In genomic region chr1:44811714-44812151, GRCh38 we compare ENCODE assay signal across 9 cellular contexts. TPM values are rescaled to one million over a fixed set of nuclear protein-coding genes. Genes with fewer than 3 reads are reported as not detected.
A peak's percentile ranks its signal among the peaks of the same experiment; 100 is the strongest.
DNase-seq lines count a peak whose midpoint lies in the region; ATAC-seq, FAIRE-seq and TF ChIP-seq lines count a peak whose summit lies in the region.
"Had no signal": no experiment of that assay in that cellular context is flagged by ENCODE, and none has a peak within 500 bp of the region (broad histone marks: within the 10 kb centered on the region; RNA-seq: fewer than 3 reads in every experiment).

No MANE protein-coding gene starts in this region.

- DNase-seq in activated CD4-positive, alpha-beta T cell treated with anti-CD3 and anti-CD28 coated beads, Interleukin-2, amount 10 ng/mL, durations not matched to agents 7 days and 5 days = no peak
- no peak for DNase-seq in activated CD4-positive, alpha-beta T cell treated with anti-CD3 and anti-CD28 coated beads for 1 hour
- DNase-seq in adrenal gland (peak in 6 of 7 donors; percentile 67 to 82 (median 77)), kidney (peak; percentile 73)

- H3K4me3 Mint-ChIP-seq in activated CD4-positive, alpha-beta T cell treated with anti-CD3 and anti-CD28 coated beads, Interleukin-2, amount 10 ng/mL, durations not matched to agents 7 days and 5 days = peak overlapping the region; percentile 28

- H3K4me1 ChIP-seq in adrenal gland (replicated peaks in 1 of 2) (peaks cover 55 to 67% of the 10 kb centered on the region in 2 donors), kidney (ENCODE audit: control insufficient read depth in 1 of 2, insufficient read depth in 1 of 2, low read depth in 1 of 2, low read length in 2 of 2) (peaks cover 37 to 45% of the 10 kb centered on the region in 2 donors), thymus (ENCODE audit: control insufficient read depth, insufficient read depth, low read length) (peaks cover 52% of the 10 kb centered on the region)

- ATAC-seq in GM21825 (IDR thresholded peaks at IDR 0.05; ENCODE audit: unreplicated experiment) = no peak
- no peak for ATAC-seq in HG03095 (IDR thresholded peaks at IDR 0.05; ENCODE audit: unreplicated experiment)
- no peak for ATAC-seq in HG02840 (IDR thresholded peaks at IDR 0.05; ENCODE audit: low FRiP score, unreplicated experiment)

- no peak for TF ChIP-seq POLR2A in adrenal gland (IDR thresholded peaks at IDR 0.05)

- peak overlapping the region in 4 of 5 donors; percentile 96 to 100 (median 99) for H3K27ac ChIP-seq in adrenal gland
- H3K27ac ChIP-seq in kidney (ENCODE audit: low read depth in 2 of 2, low read length in 2 of 2) = no peak overlapping the region
- H3K27ac ChIP-seq in thymus (ENCODE audit: low read depth) = peak overlapping the region; percentile 8
- H3K27ac ChIP-seq: C4-2B had no signal

- H3K36me3 ChIP-seq in adrenal gland (replicated peaks in 1 of 2) (peaks cover 0 to 6% of the 10 kb centered on the region in 2 donors), kidney (ENCODE audit: control insufficient read depth in 1 of 2, insufficient read depth in 2 of 2, low read length in 2 of 2) (peaks cover 0 to 2% of the 10 kb centered on the region in 2 donors), thymus (ENCODE audit: control insufficient read depth, insufficient read depth) (no peaks in the 10 kb centered on the region)

- no peaks in the 10 kb centered on the region for H3K27me3 Mint-ChIP-seq in activated CD4-positive, alpha-beta T cell treated with anti-CD3 and anti-CD28 coated beads, Interleukin-2, amount 10 ng/mL, durations not matched to agents 7 days and 5 days

- POLR2A ChIA-PET in activated CD4-positive, alpha-beta T cell treated with anti-CD3 and anti-CD28 coated beads, Interleukin-2, amount 10 ng/mL, durations not matched to agents 7 days and 5 days (lab: Charles Lee) = no interaction called here

- no peak for FAIRE-seq in kidney (lab: Jason Lieb, UNC)

- H3K9ac ChIP-seq in kidney (ENCODE audit: low read length in 2 of 2) = no peak overlapping the region

- WGBS in adrenal gland, 4 donors = 39 to 48% (median 42%) methylated on average over 3 of the region's 3 CpGs
- 85% methylated on average over 3 of the region's 3 CpGs for WGBS in thymus

- H3K9me3 Mint-ChIP-seq in activated CD4-positive, alpha-beta T cell treated with anti-CD3 and anti-CD28 coated beads, Interleukin-2, amount 10 ng/mL, durations not matched to agents 7 days and 5 days = no peaks in the 10 kb centered on the region

- H3K36me3 Mint-ChIP-seq in activated CD4-positive, alpha-beta T cell treated with anti-CD3 and anti-CD28 coated beads, Interleukin-2, amount 10 ng/mL, durations not matched to agents 7 days and 5 days (ENCODE audit: low read depth) = peaks cover 47% of the 10 kb centered on the region

- peak overlapping the region; percentile 100 for H3K27ac Mint-ChIP-seq in activated CD4-positive, alpha-beta T cell treated with anti-CD3 and anti-CD28 coated beads, Interleukin-2, amount 10 ng/mL, durations not matched to agents 7 days and 5 days

- H3K4me3 ChIP-seq in adrenal gland (no peak overlapping the region), kidney (ENCODE audit: low read length in 2 of 2) (no peak overlapping the region), thymus (ENCODE audit: low read length) (no peak overlapping the region)

- CTCF ChIA-PET in activated CD4-positive, alpha-beta T cell treated with anti-CD3 and anti-CD28 coated beads, Interleukin-2, amount 10 ng/mL, durations not matched to agents 7 days and 5 days (lab: Charles Lee) = interaction anchor here (1.0 to 1.4 kb wide), 3 partner anchors 9 to 18 kb away, joined by 3 to 4 read pairs (median 3); partner anchors contain the start of gene PLK3

- intact Hi-C loops in adrenal gland (cut with DNase I) (no loop called here), kidney (cut with DNase I) (no loop called here)

- no peak for TF ChIP-seq CTCF in adrenal gland (IDR thresholded peaks at IDR 0.05)
- no peak for TF ChIP-seq CTCF in kidney (IDR thresholded peaks at IDR 0.05; ENCODE audit: borderline replicate concordance, extremely low read depth, insufficient read depth)

- H3K9me3 ChIP-seq in adrenal gland (replicated peaks in 1 of 3) (no peaks in the 10 kb centered on the region), kidney (ENCODE audit: control insufficient read depth in 1 of 2, low read length in 2 of 2) (no peaks in the 10 kb centered on the region), thymus (ENCODE audit: control insufficient read depth) (no peaks in the 10 kb centered on the region)

- H3K27me3 ChIP-seq in adrenal gland = no peaks in the 10 kb centered on the region
- H3K27me3 ChIP-seq in thymus (ENCODE audit: control insufficient read depth, insufficient read depth) = no peaks in the 10 kb centered on the region

- H3K4me1 Mint-ChIP-seq in activated CD4-positive, alpha-beta T cell treated with anti-CD3 and anti-CD28 coated beads, Interleukin-2, amount 10 ng/mL, durations not matched to agents 7 days and 5 days = peaks cover 75% of the 10 kb centered on the region

RNA-seq across cellular contexts. Expression of gene BTBD19, which starts 3.4 kb away (rescaled TPM):
- 1 to 10 TPM; 6.0 to 7.7 TPM for total RNA-seq in activated CD4-positive, alpha-beta T cell treated with anti-CD3 and anti-CD28 coated beads, Interleukin-2, amount 10 ng/mL, durations not matched to agents 7 days and 5 days
- total RNA-seq in adrenal gland = 10 to 100 TPM in 7 of 8 donors, 1 to 10 TPM in 1; 8.6 to 46.3 (median 21.3) TPM
- polyA plus RNA-seq in adrenal gland = 10 to 100 TPM in 2 of 3 donors, 1 to 10 TPM in 1; 4.8 to 67.2 (median 26.5) TPM
- 16.5 TPM for total RNA-seq in kidney
- polyA plus RNA-seq in kidney (ENCODE audit: insufficient read depth, low read depth, low replicate concordance) = 3.2 TPM
- polyA plus RNA-seq in thymus = 3.8 TPM

RNA-seq across cellular contexts. Expression of gene DYNLT4, which starts 4.6 kb away (rescaled TPM):
- under 1 TPM; 0.47 to 0.83 TPM for total RNA-seq in activated CD4-positive, alpha-beta T cell treated with anti-CD3 and anti-CD28 coated beads, Interleukin-2, amount 10 ng/mL, durations not matched to agents 7 days and 5 days
- total RNA-seq in adrenal gland (1 to 10 TPM in 7 of 8 donors, not detected in 1; 1.1 to 9.4 (median 2.6) TPM), kidney (1.2 TPM)
- polyA plus RNA-seq in adrenal gland (10 to 100 TPM in 1 of 3 donors, 1 to 10 TPM in 1, not detected in 1; 3.0 to 10.3 TPM), kidney (ENCODE audit: insufficient read depth, low read depth, low replicate concordance) (not detected), thymus (0.09 TPM)

RNA-seq across cellular contexts. Expression of gene PLK3, which starts 11.6 kb away (rescaled TPM):
- 10 to 100 TPM; 54.3 to 57.5 TPM for total RNA-seq in activated CD4-positive, alpha-beta T cell treated with anti-CD3 and anti-CD28 coated beads, Interleukin-2, amount 10 ng/mL, durations not matched to agents 7 days and 5 days
- total RNA-seq in adrenal gland = 10 to 100 TPM; 11.2 to 37.5 (median 17.1) TPM
- 10 to 100 TPM in 2 of 3 donors, 1 to 10 TPM in 1; 4.9 to 51.8 (median 49.4) TPM for polyA plus RNA-seq in adrenal gland
- total RNA-seq in kidney = 24.3 TPM
- polyA plus RNA-seq in kidney (ENCODE audit: insufficient read depth, low read depth, low replicate concordance) = 4.4 TPM
- 32.9 TPM for polyA plus RNA-seq in thymus

RNA-seq across cellular contexts. Expression of gene BEST4, which starts 23.8 kb away (rescaled TPM):
- under 1 TPM; 0.42 to 0.55 TPM for total RNA-seq in activated CD4-positive, alpha-beta T cell treated with anti-CD3 and anti-CD28 coated beads, Interleukin-2, amount 10 ng/mL, durations not matched to agents 7 days and 5 days
- total RNA-seq in adrenal gland (1 to 10 TPM in 2 of 8 donors, under 1 TPM in 5, not detected in 1; 0.12 to 3.1 (median 0.68) TPM), kidney (0.50 TPM)
- polyA plus RNA-seq in adrenal gland (1 to 10 TPM in 2 of 3 donors, under 1 TPM in 1; 0.09 to 6.2 (median 5.3) TPM), kidney (ENCODE audit: insufficient read depth, low read depth, low replicate concordance) (0.37 TPM), thymus (1.3 TPM)

RNA-seq across cellular contexts. Expression of gene PTCH2, which starts 31.3 kb away (rescaled TPM):
- total RNA-seq in activated CD4-positive, alpha-beta T cell treated with anti-CD3 and anti-CD28 coated beads, Interleukin-2, amount 10 ng/mL, durations not matched to agents 7 days and 5 days = under 1 TPM; 0.92 to 0.94 TPM
- total RNA-seq in adrenal gland (1 to 10 TPM in 5 of 8 donors, under 1 TPM in 3; 0.42 to 3.0 (median 1.8) TPM), kidney (1.2 TPM)
- polyA plus RNA-seq in adrenal gland (1 to 10 TPM in 2 of 3 donors, under 1 TPM in 1; 0.40 to 7.8 (median 6.4) TPM), kidney (ENCODE audit: insufficient read depth, low read depth, low replicate concordance) (0.24 TPM), thymus (0.91 TPM)

Comparison
In these comparisons a context has a peak if more than half of its experiments do, and no peak if none do; other contexts are left out.
1. DNase-seq: peak in adrenal gland (6 of 7) and kidney (single experiment); none in activated CD4-positive, alpha-beta T cell treated with anti-CD3 and anti-CD28 coated beads, Interleukin-2, amount 10 ng/mL, durations not matched to agents 7 days and 5 days (single experiment) and activated CD4-positive, alpha-beta T cell treated with anti-CD3 and anti-CD28 coated beads for 1 hour (single experiment).
2. H3K27ac ChIP-seq: peak in adrenal gland (4 of 5) and thymus (single experiment); none in kidney (0 of 2).